Comparison of ENCODE assay signal across 1 cellular context in the genomic region with DNA sequence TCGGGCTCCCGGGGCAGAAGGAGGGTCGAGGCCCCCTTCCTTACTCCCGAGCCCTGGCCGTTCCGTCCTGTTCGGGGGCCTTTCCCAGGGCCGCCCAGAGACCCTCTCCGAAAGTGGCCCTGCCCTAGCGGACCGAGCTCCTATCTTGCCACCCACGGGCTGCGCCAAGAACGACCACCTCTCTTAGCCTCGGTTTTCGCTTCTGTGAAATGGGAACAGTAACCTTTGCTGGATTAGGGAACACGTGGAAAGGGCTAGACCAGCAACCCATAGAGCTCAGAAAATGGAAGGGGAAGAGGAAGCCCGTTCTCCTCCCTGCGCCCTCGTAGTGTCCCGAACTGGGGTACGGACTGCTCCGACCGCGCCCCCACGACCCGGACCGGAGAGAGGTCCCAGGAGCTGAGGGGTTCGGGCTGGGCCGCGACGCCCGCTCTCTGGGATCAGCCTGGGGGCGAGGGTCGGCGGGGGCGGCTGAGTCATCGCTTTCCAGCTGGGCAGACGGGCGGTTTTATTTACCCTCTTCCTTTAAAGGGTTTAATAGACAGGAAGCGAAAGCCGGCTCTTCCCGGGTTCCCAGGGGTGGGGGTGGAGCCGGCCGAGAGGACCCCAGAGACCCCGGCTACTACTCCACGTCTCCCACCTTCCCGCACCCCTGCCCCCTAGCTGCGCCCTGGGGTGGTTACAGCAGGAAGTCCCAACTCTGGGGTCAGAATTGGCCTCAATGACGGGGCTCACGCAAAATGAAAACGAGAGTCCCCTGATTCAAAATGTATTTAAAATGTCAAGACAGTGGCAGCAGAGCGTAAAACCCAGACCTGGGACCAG.
TF ChIP-seq lines count a peak whose summit lies in the region.

No MANE protein-coding gene starts in this region.

TF ChIP-seq in K562, 482 proteins besides CTCF, POLR2A, EP300 and RAD21 (continued from another document and continues in another):
- TF ChIP-seq, protein P1, sequence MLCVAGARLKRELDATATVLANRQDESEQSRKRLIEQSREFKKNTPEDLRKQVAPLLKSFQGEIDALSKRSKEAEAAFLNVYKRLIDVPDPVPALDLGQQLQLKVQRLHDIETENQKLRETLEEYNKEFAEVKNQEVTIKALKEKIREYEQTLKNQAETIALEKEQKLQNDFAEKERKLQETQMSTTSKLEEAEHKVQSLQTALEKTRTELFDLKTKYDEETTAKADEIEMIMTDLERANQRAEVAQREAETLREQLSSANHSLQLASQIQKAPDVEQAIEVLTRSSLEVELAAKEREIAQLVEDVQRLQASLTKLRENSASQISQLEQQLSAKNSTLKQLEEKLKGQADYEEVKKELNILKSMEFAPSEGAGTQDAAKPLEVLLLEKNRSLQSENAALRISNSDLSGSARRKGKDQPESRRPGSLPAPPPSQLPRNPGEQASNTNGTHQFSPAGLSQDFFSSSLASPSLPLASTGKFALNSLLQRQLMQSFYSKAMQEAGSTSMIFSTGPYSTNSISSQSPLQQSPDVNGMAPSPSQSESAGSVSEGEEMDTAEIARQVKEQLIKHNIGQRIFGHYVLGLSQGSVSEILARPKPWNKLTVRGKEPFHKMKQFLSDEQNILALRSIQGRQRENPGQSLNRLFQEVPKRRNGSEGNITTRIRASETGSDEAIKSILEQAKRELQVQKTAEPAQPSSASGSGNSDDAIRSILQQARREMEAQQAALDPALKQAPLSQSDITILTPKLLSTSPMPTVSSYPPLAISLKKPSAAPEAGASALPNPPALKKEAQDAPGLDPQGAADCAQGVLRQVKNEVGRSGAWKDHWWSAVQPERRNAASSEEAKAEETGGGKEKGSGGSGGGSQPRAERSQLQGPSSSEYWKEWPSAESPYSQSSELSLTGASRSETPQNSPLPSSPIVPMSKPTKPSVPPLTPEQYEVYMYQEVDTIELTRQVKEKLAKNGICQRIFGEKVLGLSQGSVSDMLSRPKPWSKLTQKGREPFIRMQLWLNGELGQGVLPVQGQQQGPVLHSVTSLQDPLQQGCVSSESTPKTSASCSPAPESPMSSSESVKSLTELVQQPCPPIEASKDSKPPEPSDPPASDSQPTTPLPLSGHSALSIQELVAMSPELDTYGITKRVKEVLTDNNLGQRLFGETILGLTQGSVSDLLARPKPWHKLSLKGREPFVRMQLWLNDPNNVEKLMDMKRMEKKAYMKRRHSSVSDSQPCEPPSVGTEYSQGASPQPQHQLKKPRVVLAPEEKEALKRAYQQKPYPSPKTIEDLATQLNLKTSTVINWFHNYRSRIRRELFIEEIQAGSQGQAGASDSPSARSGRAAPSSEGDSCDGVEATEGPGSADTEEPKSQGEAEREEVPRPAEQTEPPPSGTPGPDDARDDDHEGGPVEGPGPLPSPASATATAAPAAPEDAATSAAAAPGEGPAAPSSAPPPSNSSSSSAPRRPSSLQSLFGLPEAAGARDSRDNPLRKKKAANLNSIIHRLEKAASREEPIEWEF (CRISPR knock-in tag; IDR thresholded peaks at IDR 0.05): no peak
- TF ChIP-seq, protein P2, sequence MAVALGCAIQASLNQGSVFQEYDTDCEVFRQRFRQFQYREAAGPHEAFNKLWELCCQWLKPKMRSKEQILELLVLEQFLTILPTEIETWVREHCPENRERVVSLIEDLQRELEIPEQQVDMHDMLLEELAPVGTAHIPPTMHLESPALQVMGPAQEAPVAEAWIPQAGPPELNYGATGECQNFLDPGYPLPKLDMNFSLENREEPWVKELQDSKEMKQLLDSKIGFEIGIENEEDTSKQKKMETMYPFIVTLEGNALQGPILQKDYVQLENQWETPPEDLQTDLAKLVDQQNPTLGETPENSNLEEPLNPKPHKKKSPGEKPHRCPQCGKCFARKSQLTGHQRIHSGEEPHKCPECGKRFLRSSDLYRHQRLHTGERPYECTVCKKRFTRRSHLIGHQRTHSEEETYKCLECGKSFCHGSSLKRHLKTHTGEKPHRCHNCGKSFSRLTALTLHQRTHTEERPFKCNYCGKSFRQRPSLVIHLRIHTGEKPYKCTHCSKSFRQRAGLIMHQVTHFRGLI (CRISPR knock-in tag; IDR thresholded peaks at IDR 0.05): no peak
- TF ChIP-seq ETV6 (IDR thresholded peaks at IDR 0.05; ENCODE audit: borderline replicate concordance in 1 of 2, low read depth in 2 of 2, low read length in 1 of 2) (no peak), ETV6 (CRISPR knock-in tag; IDR thresholded peaks at IDR 0.05; ENCODE audit: borderline replicate concordance) (no peak), SMAD1 (IDR thresholded peaks at IDR 0.05; ENCODE audit: low read depth, low read length, partially characterized antibody) (peak; percentile 20), KLF1 (tag; IDR thresholded peaks at IDR 0.05) (no peak), NFE2 (IDR thresholded peaks at IDR 0.05; ENCODE audit: low read depth) (peak; percentile 74), BRD9 (IDR thresholded peaks at IDR 0.05; ENCODE audit: low read depth, partially characterized antibody) (peak; percentile 31), EGR1 (conservative IDR thresholded peaks at IDR 0.05) (peak; percentile 98), HDAC8 (tag; IDR thresholded peaks at IDR 0.05) (no peak), ZNF764 (CRISPR knock-in tag; IDR thresholded peaks at IDR 0.05; ENCODE audit: low read depth) (no peak)
- TF ChIP-seq, protein P3, sequence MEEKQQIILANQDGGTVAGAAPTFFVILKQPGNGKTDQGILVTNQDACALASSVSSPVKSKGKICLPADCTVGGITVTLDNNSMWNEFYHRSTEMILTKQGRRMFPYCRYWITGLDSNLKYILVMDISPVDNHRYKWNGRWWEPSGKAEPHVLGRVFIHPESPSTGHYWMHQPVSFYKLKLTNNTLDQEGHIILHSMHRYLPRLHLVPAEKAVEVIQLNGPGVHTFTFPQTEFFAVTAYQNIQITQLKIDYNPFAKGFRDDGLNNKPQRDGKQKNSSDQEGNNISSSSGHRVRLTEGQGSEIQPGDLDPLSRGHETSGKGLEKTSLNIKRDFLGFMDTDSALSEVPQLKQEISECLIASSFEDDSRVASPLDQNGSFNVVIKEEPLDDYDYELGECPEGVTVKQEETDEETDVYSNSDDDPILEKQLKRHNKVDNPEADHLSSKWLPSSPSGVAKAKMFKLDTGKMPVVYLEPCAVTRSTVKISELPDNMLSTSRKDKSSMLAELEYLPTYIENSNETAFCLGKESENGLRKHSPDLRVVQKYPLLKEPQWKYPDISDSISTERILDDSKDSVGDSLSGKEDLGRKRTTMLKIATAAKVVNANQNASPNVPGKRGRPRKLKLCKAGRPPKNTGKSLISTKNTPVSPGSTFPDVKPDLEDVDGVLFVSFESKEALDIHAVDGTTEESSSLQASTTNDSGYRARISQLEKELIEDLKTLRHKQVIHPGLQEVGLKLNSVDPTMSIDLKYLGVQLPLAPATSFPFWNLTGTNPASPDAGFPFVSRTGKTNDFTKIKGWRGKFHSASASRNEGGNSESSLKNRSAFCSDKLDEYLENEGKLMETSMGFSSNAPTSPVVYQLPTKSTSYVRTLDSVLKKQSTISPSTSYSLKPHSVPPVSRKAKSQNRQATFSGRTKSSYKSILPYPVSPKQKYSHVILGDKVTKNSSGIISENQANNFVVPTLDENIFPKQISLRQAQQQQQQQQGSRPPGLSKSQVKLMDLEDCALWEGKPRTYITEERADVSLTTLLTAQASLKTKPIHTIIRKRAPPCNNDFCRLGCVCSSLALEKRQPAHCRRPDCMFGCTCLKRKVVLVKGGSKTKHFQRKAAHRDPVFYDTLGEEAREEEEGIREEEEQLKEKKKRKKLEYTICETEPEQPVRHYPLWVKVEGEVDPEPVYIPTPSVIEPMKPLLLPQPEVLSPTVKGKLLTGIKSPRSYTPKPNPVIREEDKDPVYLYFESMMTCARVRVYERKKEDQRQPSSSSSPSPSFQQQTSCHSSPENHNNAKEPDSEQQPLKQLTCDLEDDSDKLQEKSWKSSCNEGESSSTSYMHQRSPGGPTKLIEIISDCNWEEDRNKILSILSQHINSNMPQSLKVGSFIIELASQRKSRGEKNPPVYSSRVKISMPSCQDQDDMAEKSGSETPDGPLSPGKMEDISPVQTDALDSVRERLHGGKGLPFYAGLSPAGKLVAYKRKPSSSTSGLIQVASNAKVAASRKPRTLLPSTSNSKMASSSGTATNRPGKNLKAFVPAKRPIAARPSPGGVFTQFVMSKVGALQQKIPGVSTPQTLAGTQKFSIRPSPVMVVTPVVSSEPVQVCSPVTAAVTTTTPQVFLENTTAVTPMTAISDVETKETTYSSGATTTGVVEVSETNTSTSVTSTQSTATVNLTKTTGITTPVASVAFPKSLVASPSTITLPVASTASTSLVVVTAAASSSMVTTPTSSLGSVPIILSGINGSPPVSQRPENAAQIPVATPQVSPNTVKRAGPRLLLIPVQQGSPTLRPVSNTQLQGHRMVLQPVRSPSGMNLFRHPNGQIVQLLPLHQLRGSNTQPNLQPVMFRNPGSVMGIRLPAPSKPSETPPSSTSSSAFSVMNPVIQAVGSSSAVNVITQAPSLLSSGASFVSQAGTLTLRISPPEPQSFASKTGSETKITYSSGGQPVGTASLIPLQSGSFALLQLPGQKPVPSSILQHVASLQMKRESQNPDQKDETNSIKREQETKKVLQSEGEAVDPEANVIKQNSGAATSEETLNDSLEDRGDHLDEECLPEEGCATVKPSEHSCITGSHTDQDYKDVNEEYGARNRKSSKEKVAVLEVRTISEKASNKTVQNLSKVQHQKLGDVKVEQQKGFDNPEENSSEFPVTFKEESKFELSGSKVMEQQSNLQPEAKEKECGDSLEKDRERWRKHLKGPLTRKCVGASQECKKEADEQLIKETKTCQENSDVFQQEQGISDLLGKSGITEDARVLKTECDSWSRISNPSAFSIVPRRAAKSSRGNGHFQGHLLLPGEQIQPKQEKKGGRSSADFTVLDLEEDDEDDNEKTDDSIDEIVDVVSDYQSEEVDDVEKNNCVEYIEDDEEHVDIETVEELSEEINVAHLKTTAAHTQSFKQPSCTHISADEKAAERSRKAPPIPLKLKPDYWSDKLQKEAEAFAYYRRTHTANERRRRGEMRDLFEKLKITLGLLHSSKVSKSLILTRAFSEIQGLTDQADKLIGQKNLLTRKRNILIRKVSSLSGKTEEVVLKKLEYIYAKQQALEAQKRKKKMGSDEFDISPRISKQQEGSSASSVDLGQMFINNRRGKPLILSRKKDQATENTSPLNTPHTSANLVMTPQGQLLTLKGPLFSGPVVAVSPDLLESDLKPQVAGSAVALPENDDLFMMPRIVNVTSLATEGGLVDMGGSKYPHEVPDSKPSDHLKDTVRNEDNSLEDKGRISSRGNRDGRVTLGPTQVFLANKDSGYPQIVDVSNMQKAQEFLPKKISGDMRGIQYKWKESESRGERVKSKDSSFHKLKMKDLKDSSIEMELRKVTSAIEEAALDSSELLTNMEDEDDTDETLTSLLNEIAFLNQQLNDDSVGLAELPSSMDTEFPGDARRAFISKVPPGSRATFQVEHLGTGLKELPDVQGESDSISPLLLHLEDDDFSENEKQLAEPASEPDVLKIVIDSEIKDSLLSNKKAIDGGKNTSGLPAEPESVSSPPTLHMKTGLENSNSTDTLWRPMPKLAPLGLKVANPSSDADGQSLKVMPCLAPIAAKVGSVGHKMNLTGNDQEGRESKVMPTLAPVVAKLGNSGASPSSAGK (IDR thresholded peaks at IDR 0.05): peak; percentile 73
- TF ChIP-seq, protein P4, sequence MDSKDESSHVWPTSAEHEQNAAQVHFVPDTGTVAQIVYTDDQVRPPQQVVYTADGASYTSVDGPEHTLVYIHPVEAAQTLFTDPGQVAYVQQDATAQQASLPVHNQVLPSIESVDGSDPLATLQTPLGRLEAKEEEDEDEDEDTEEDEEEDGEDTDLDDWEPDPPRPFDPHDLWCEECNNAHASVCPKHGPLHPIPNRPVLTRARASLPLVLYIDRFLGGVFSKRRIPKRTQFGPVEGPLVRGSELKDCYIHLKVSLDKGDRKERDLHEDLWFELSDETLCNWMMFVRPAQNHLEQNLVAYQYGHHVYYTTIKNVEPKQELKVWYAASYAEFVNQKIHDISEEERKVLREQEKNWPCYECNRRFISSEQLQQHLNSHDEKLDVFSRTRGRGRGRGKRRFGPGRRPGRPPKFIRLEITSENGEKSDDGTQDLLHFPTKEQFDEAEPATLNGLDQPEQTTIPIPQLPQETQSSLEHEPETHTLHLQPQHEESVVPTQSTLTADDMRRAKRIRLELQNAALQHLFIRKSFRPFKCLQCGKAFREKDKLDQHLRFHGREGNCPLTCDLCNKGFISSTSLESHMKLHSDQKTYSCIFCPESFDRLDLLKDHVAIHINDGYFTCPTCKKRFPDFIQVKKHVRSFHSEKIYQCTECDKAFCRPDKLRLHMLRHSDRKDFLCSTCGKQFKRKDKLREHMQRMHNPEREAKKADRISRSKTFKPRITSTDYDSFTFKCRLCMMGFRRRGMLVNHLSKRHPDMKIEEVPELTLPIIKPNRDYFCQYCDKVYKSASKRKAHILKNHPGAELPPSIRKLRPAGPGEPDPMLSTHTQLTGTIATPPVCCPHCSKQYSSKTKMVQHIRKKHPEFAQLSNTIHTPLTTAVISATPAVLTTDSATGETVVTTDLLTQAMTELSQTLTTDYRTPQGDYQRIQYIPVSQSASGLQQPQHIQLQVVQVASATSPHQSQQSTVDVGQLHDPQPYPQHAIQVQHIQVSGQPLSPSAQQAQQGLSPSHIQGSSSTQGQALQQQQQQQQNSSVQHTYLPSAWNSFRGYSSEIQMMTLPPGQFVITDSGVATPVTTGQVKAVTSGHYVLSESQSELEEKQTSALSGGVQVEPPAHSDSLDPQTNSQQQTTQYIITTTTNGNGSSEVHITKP (IDR thresholded peaks at IDR 0.05; ENCODE audit: partially characterized antibody): peak; percentile 12
- TF ChIP-seq, protein P5, sequence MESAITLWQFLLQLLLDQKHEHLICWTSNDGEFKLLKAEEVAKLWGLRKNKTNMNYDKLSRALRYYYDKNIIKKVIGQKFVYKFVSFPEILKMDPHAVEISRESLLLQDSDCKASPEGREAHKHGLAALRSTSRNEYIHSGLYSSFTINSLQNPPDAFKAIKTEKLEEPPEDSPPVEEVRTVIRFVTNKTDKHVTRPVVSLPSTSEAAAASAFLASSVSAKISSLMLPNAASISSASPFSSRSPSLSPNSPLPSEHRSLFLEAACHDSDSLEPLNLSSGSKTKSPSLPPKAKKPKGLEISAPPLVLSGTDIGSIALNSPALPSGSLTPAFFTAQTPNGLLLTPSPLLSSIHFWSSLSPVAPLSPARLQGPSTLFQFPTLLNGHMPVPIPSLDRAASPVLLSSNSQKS (CRISPR knock-in tag; IDR thresholded peaks at IDR 0.05): no peak
- TF ChIP-seq, protein P6, sequence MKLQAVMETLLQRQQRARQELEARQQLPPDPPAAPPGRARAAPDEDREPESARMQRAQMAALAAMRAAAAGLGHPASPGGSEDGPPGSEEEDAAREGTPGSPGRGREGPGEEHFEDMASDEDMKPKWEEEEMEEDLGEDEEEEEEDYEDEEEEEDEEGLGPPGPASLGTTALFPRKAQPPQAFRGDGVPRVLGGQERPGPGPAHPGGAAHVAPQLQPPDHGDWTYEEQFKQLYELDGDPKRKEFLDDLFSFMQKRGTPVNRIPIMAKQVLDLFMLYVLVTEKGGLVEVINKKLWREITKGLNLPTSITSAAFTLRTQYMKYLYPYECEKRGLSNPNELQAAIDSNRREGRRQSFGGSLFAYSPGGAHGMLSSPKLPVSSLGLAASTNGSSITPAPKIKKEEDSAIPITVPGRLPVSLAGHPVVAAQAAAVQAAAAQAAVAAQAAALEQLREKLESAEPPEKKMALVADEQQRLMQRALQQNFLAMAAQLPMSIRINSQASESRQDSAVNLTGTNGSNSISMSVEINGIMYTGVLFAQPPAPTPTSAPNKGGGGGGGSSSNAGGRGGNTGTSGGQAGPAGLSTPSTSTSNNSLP (IDR thresholded peaks at IDR 0.05; ENCODE audit: borderline replicate concordance, low read depth, low read length): 0 out of 2 replicates have a peak, but pooled peaks have one; percentile 6
